19 cellular contexts compared by ENCODE assay signal in the genomic region with DNA sequence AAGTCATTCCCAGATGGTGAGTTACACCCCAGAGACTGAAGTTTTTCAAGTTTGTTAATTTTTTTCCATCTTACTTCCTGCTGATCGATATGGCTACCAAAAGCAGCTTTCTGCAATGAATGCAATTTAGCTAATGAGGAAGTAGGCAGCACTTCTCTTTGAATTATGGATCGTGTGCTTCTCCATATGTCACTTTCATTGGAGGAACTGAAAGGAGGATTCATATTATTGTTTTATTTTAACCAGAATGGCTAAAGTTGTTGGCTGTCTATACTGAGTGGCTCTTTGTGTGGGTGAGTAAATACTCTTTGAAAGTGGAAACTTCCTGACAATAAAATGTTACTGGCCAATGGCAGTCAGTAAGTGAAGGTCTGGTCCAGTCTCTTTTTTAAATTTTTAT.
DNase-seq lines count a peak whose midpoint lies in the region; FAIRE-seq and TF ChIP-seq lines count a peak whose summit lies in the region.
"Had no signal": no experiment of that assay in that cellular context is flagged by ENCODE, and none has a peak within 500 bp of the region (broad histone marks: within the 10 kb centered on the region; RNA-seq: fewer than 3 reads in every experiment).

No MANE protein-coding gene starts in this region.

- H3K79me2 ChIP-seq in OCI-LY3 (ENCODE audit: low read length) = no peaks in the 10 kb centered on the region

- no peaks in the 10 kb centered on the region for H3K27me3 ChIP-seq in OCI-LY3 (ENCODE audit: low read depth, low read length)
- no peaks in the 10 kb centered on the region for H3K27me3 ChIP-seq in small intestine (ENCODE audit: control insufficient read depth in 2 of 2, insufficient read depth in 2 of 2, low read length in 2 of 2)

- H3K4me1 ChIP-seq in OCI-LY3 (ENCODE audit: low read length) (peaks cover 39% of the 10 kb centered on the region), small intestine (ENCODE audit: control insufficient read depth in 2 of 2, insufficient read depth in 1 of 2, low read depth in 1 of 2, low read length in 1 of 2) (no peaks in the 10 kb centered on the region)
- H3K4me1 ChIP-seq: SJCRH30 had no signal

- peak overlapping the region; percentile 51 for H3K4me2 ChIP-seq in OCI-LY3 (ENCODE audit: low read length)
- H3K4me2 ChIP-seq: KMS-11 had no signal

- TF ChIP-seq CTCF in OCI-LY3 (IDR thresholded peaks at IDR 0.05; ENCODE audit: low read depth, low read length) = no peak

- peaks cover 10% of the 10 kb centered on the region; the same call in 1 of the 2 replicates for H3K9me3 ChIP-seq in OCI-LY3 (ENCODE audit: insufficient read depth, low read length)
- H3K9me3 ChIP-seq in small intestine (ENCODE audit: control insufficient read depth, low read depth) = no peaks in the 10 kb centered on the region
- H3K9me3 ChIP-seq: SJCRH30 had no signal

- H3K27ac ChIP-seq in OCI-LY3 (ENCODE audit: low read length) (peak overlapping the region; percentile 33), small intestine (ENCODE audit: low read depth in 1 of 2, low read length in 1 of 2) (no peak overlapping the region)
- H3K27ac ChIP-seq: 22Rv1, KMS-11, SJCRH30 had no signal

- no peak for FAIRE-seq in small intestine (lab: Jason Lieb, UNC)
- FAIRE-seq: D721Med, GM19239 had no signal

- 0 out of 2 replicates have a peak overlapping the region, but pooled peaks have one; percentile 11 for H2AFZ ChIP-seq in OCI-LY3 (ENCODE audit: low read depth, low read length)

- H3K9ac ChIP-seq in OCI-LY3 (ENCODE audit: low read length) = no peak overlapping the region
- H3K9ac ChIP-seq: KMS-11 had no signal

- DNase-seq in DMS53 (lab: John Stamatoyannopoulos, UW) (peak; percentile 30), DMS53 treated with DMSO at 0.1 percent for 48 hours (lab: John Stamatoyannopoulos, UW; ENCODE audit: unreplicated experiment) (no peak), MV-4-11 (lab: John Stamatoyannopoulos, UW) (peak; percentile 94), small intestine (peak; percentile 0), SKM-1 treated with dmso at 0.1 percent for 144 hours (lab: John Stamatoyannopoulos, UW; ENCODE audit: unreplicated experiment) (no peak)
- no peak for DNase-seq in stimulated activated naive CD4-positive, alpha-beta T cell (lab: John Stamatoyannopoulos, UW)
- DNase-seq in stimulated activated CD8-positive, alpha-beta memory T cell treated with anti-CD3 and anti-CD28 coated beads, Interleukin-4, amount 100 ng/mL, for 48 hours = no peak
- DNase-seq: CD8-positive, alpha-beta memory T cell; GDM1; H7; NCI-H1417 treated with DMSO at 0.1 percent for 48 hours; NCI-H1930; RPMI8226; SJCRH30 had no signal

- 4 to 37% (median 7%) methylated on average over 2 of the region's 2 CpGs for WGBS in small intestine, 3 donors

- H3K4me3 ChIP-seq in OCI-LY3 (ENCODE audit: low read length) = peak overlapping the region; percentile 11; the same call in 1 of the 2 replicates
- no peak overlapping the region for H3K4me3 ChIP-seq in small intestine (ENCODE audit: low read depth in 1 of 2, low read length in 2 of 2)
- H3K4me3 ChIP-seq: SJCRH30 had no signal

- no peaks in the 10 kb centered on the region for H4K20me1 ChIP-seq in OCI-LY3 (ENCODE audit: insufficient read depth, low read length)

- H3K36me3 ChIP-seq in OCI-LY3 (replicated peaks; ENCODE audit: low read depth, low read length) = peaks cover 11% of the 10 kb centered on the region
- H3K36me3 ChIP-seq in small intestine (ENCODE audit: control insufficient read depth in 2 of 2, insufficient read depth in 2 of 2, low read length in 2 of 2) = no peaks in the 10 kb centered on the region
- H3K36me3 ChIP-seq: SJCRH30 had no signal

Comparison
In these comparisons a context has a peak if more than half of its experiments do, and no peak if none do; other contexts are left out.
1. DNase-seq: peak in DMS53 (single experiment), MV-4-11 (single experiment) and small intestine (single experiment); none in DMS53 treated with DMSO at 0.1 percent for 48 hours (single experiment), stimulated activated naive CD4-positive, alpha-beta T cell (0 of 6), stimulated activated CD8-positive, alpha-beta memory T cell treated with anti-CD3 and anti-CD28 coated beads, Interleukin-4, amount 100 ng/mL, for 48 hours (single experiment) and SKM-1 treated with dmso at 0.1 percent for 144 hours (single experiment).